Comparison of ENCODE assay signal across 9 cellular contexts in genomic region chr14:81401420-81402122, GRCh38. TPM values are rescaled to one million over a fixed set of nuclear protein-coding genes. Genes with fewer than 3 reads are reported as not detected.
A peak's percentile ranks its signal among the peaks of the same experiment; 100 is the strongest.
DNase-seq lines count a peak whose midpoint lies in the region.
"Had no signal": no experiment of that assay in that cellular context is flagged by ENCODE, and none has a peak within 500 bp of the region (broad histone marks: within the 10 kb centered on the region; RNA-seq: fewer than 3 reads in every experiment).

No MANE protein-coding gene starts in this region.

- no peaks in the 10 kb centered on the region for H3K36me3 Mint-ChIP-seq in activated T-helper 2 cell treated with anti-CD3 and anti-CD28 coated beads, Interferon-gamma antibody, Interleukin-2, Interleukin-4, amounts not matched to agents 10 μg/mL and 5 μg/mL and 100 μg/mL, durations not matched to agents 14 hours and 24 hours and 36 hours (ENCODE audit: low read depth)
- H3K36me3 Mint-ChIP-seq: activated naive CD8-positive, alpha-beta T cell had no signal

- H3K9me3 Mint-ChIP-seq in activated T-helper 2 cell treated with anti-CD3 and anti-CD28 coated beads, Interferon-gamma antibody, Interleukin-2, Interleukin-4, amounts not matched to agents 10 μg/mL and 5 μg/mL and 100 μg/mL, durations not matched to agents 14 hours and 24 hours and 36 hours, result no peaks in the 10 kb centered on the region

- H3K4me3 Mint-ChIP-seq in activated T-helper 2 cell treated with anti-CD3 and anti-CD28 coated beads, Interferon-gamma antibody, Interleukin-2, Interleukin-4, amounts not matched to agents 10 μg/mL and 5 μg/mL and 100 μg/mL, durations not matched to agents 14 hours and 24 hours and 36 hours (ENCODE audit: low read depth), result no peak overlapping the region
- H3K4me3 Mint-ChIP-seq: activated naive CD8-positive, alpha-beta T cell had no signal

- intact Hi-C loops in activated T-helper 2 cell treated with anti-CD3 and anti-CD28 coated beads, Interferon-gamma antibody, Interleukin-2, Interleukin-4, amounts not matched to agents 10 μg/mL and 5 μg/mL and 100 μg/mL, durations not matched to agents 14 hours and 24 hours and 36 hours (cut with micrococcal nuclease), result no loop called here

- peaks cover 19% of the 10 kb centered on the region for H3K4me1 Mint-ChIP-seq in activated T-helper 2 cell treated with anti-CD3 and anti-CD28 coated beads, Interferon-gamma antibody, Interleukin-2, Interleukin-4, amounts not matched to agents 10 μg/mL and 5 μg/mL and 100 μg/mL, durations not matched to agents 14 hours and 24 hours and 36 hours (ENCODE audit: low read depth)

- DNase-seq in AML-193 (lab: John Stamatoyannopoulos, UW) (peak; percentile 62 to 63), HCEC 1CT (peak; percentile 96), RPMI8226 (peak; percentile 54), iris pigment epithelial cell (ENCODE audit: low read depth) (peak; percentile 90), NCI-H1436 (lab: John Stamatoyannopoulos, UW) (no peak), SKM-1 treated with dmso at 0.1 percent for 144 hours (lab: John Stamatoyannopoulos, UW; ENCODE audit: unreplicated experiment) (no peak)
- no peak for DNase-seq in activated T-helper 2 cell treated with anti-CD3 and anti-CD28 coated beads, Interferon-gamma antibody, Interleukin-2, Interleukin-4, amounts not matched to agents 10 μg/mL and 5 μg/mL and 100 μg/mL, durations not matched to agents 14 hours and 24 hours and 36 hours (ENCODE audit: low spot score)
- no peak for DNase-seq in effector CD4-positive, alpha-beta T cell

- no peak overlapping the region for H3K27ac Mint-ChIP-seq in activated T-helper 2 cell treated with anti-CD3 and anti-CD28 coated beads, Interferon-gamma antibody, Interleukin-2, Interleukin-4, amounts not matched to agents 10 μg/mL and 5 μg/mL and 100 μg/mL, durations not matched to agents 14 hours and 24 hours and 36 hours
- H3K27ac Mint-ChIP-seq: activated naive CD8-positive, alpha-beta T cell had no signal

- H3K27me3 Mint-ChIP-seq in activated T-helper 2 cell treated with anti-CD3 and anti-CD28 coated beads, Interferon-gamma antibody, Interleukin-2, Interleukin-4, amounts not matched to agents 10 μg/mL and 5 μg/mL and 100 μg/mL, durations not matched to agents 14 hours and 24 hours and 36 hours (ENCODE audit: low read depth), result peaks cover 12% of the 10 kb centered on the region

RNA-seq across cellular contexts. Expression of gene STON2, which starts 1.4 kb away (rescaled TPM):
- total RNA-seq in activated T-helper 2 cell treated with anti-CD3 and anti-CD28 coated beads, Interferon-gamma antibody, Interleukin-2, Interleukin-4, amounts not matched to agents 10 μg/mL and 5 μg/mL and 100 μg/mL, durations not matched to agents 14 hours and 24 hours and 36 hours, result not detected in 2 replicates

Comparison
In these comparisons a context has a peak if more than half of its experiments do, and no peak if none do; other contexts are left out.
1. DNase-seq: peak in AML-193 (2 of 2), HCEC 1CT (single experiment), RPMI8226 (single experiment) and iris pigment epithelial cell (single experiment); none in NCI-H1436 (single experiment), activated T-helper 2 cell treated with anti-CD3 and anti-CD28 coated beads, Interferon-gamma antibody, Interleukin-2, Interleukin-4, amounts not matched to agents 10 μg/mL and 5 μg/mL and 100 μg/mL, durations not matched to agents 14 hours and 24 hours and 36 hours (single experiment), SKM-1 treated with dmso at 0.1 percent for 144 hours (single experiment) and effector CD4-positive, alpha-beta T cell (single experiment).